8 cellular contexts compared by ENCODE assay signal in the genomic region with DNA sequence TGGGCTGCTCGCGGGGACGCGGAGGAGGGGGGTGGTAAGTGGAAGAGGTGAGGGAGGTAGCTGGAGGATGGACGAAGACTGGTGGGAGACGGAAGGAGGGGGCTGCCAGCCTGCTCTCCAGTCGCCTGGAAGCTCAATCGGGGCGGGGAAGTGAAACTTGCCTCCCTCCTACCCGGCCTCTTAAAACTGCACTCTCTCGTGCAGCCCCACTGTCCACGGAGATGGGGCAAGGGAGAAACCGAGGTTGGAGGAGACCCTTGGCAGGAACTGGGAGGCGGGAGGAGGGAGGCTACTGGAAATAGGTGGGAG. TPM values are rescaled to one million over a fixed set of nuclear protein-coding genes. Genes with fewer than 3 reads are reported as not detected.
DNase-seq lines count a peak whose midpoint lies in the region; ATAC-seq and TF ChIP-seq lines count a peak whose summit lies in the region.

No MANE protein-coding gene starts in this region.

- TF ChIP-seq CTCF in PC-9 (conservative IDR thresholded peaks at IDR 0.05) (0 out of 2 replicates have a peak, but pooled peaks have one; percentile 9), foreskin keratinocyte (conservative IDR thresholded peaks at IDR 0.05) (no peak), gastrocnemius medialis (IDR thresholded peaks at IDR 0.05 in 4 of 5, conservative IDR thresholded peaks at IDR 0.05 in 1 of 5) (no peak)

- H3K9me2 ChIP-seq in PC-9 (ENCODE audit: insufficient read depth), result no peaks in the 10 kb centered on the region

- peaks cover 28% of the 10 kb centered on the region for H4K20me1 ChIP-seq in PC-9 (ENCODE audit: insufficient read depth)

- H2AFZ ChIP-seq in PC-9, result no peak overlapping the region

- no peak for DNase-seq in PC-9
- no peak for DNase-seq in foreskin keratinocyte
- DNase-seq in gastrocnemius medialis, result no peak
- DNase-seq in NCI-H1092 (lab: John Stamatoyannopoulos, UW), result no peak
- DNase-seq in HUDEP-2 (lab: John Stamatoyannopoulos, UW; ENCODE audit: unreplicated experiment in 76 of 76), result no peak
- DNase-seq in retina, result no peak
- DNase-seq in activated T-cell treated with anti-CD3 and anti-CD28 coated beads, Interleukin-2, amount 50 U/mL, for 1 hour, result no peak

- H3K9me3 ChIP-seq in PC-9 (ENCODE audit: insufficient read depth, low read depth), result no peaks in the 10 kb centered on the region; the same call in 1 of the 2 replicates
- no peaks in the 10 kb centered on the region for H3K9me3 ChIP-seq in gastrocnemius medialis

- H3F3A ChIP-seq in PC-9 (ENCODE audit: insufficient read depth, low read depth), result peaks cover 28% of the 10 kb centered on the region

- POLR2A ChIA-PET in PC-9 (lab: Charles Lee; ENCODE audit: unreplicated experiment), result interaction anchor here (0.6 to 0.7 kb wide), 3 partner anchors 14 to 74 kb away, joined by 4 read pairs; no protein-coding TSS in a partner anchor

- H3K36me3 ChIP-seq in PC-9 (ENCODE audit: low read depth) (peaks cover 24% of the 10 kb centered on the region), gastrocnemius medialis (no peaks in the 10 kb centered on the region)

- in situ Hi-C loops in gastrocnemius medialis (cut with MboI; ENCODE audit: low sequenced_read_pairs in 4 of 4), result no loop called here

- CTCF ChIA-PET in PC-9 (lab: Charles Lee), result interaction anchor here (0.6 to 0.8 kb wide), 4 partner anchors 216 to 1344 kb away, joined by 3 to 10 read pairs (median 8); no protein-coding TSS in a partner anchor

- H3K27me3 ChIP-seq in PC-9 (ENCODE audit: insufficient read depth, low read depth) (no peaks in the 10 kb centered on the region), foreskin keratinocyte (peaks cover 6% of the 10 kb centered on the region), gastrocnemius medialis (peaks cover 4 to 12% (median 9%) of the 10 kb centered on the region in 3 donors)

- TF ChIP-seq POLR2A in gastrocnemius medialis (IDR thresholded peaks at IDR 0.05), result no peak

- H3K4me1 ChIP-seq in PC-9 (replicated peaks; ENCODE audit: insufficient read depth), result peaks cover 53% of the 10 kb centered on the region
- H3K4me1 ChIP-seq in foreskin keratinocyte, result peaks cover 21% of the 10 kb centered on the region
- H3K4me1 ChIP-seq in gastrocnemius medialis, result peaks cover 14 to 30% of the 10 kb centered on the region in 2 donors

- no TSS peak for BruUV-seq in PC-9 (replicated peaks; lab: Mats Ljungman, UMichigan)

- ATAC-seq in GM18498 (IDR thresholded peaks at IDR 0.05; ENCODE audit: unreplicated experiment) (peak; percentile 9), foreskin keratinocyte (no peak), gastrocnemius medialis (no peak)

- intact Hi-C loops in PC-9 (cut with micrococcal nuclease; ENCODE audit: unreplicated experiment), result loop anchor here (1.0 to 5.0 kb wide), 3 partner anchors 266 to 595 kb away; no protein-coding TSS in a partner anchor
- intact Hi-C loops in gastrocnemius medialis (cut with DNase I; ENCODE audit: low total_unique reads), result no loop called here

- peak overlapping the region; percentile 90 for H3K4me2 ChIP-seq in PC-9

- H3K27ac ChIP-seq in PC-9 (peak overlapping the region; percentile 89), foreskin keratinocyte (peak overlapping the region; percentile 85), gastrocnemius medialis (peak overlapping the region; percentile 88 to 91 (median 90))

- peaks cover 47% of the 10 kb centered on the region for H3K79me2 ChIP-seq in PC-9 (ENCODE audit: low read depth)

- H3K4me3 ChIP-seq in PC-9 (peak overlapping the region; percentile 90), gastrocnemius medialis (peak overlapping the region; percentile 70 to 76 (median 74))

RNA-seq across cellular contexts. Expression of a gene that starts 1.1 kb away (rescaled TPM):
- 21.7 and 25.0 TPM in 2 replicates for total RNA-seq in PC-9 (2021)
- total RNA-seq in foreskin keratinocyte, result 50.5 and 66.3 TPM in 2 replicates
- 24.9 and 29.1 TPM in 2 replicates for polyA plus RNA-seq in foreskin keratinocyte
- total RNA-seq in gastrocnemius medialis, result 1 to 10 TPM in 1 of 4 donors, under 1 TPM in 3; 0.31 to 1.0 (median 0.56) TPM

Comparison
In these comparisons a context has a peak if more than half of its experiments do, and no peak if none do; other contexts are left out.
1. RNA of a gene that starts 1.1 kb away (total RNA-seq): 50.5 to 66.3 TPM in foreskin keratinocyte and 21.7 to 25.0 TPM in PC-9; 0.31 to 1.0 TPM in gastrocnemius medialis; every median in the first group is over 10 times any median in the second.
2. Peak in every context shown above with its lines, with median percentiles within 50 percentile points of each other: H3K27ac ChIP-seq.